20 cellular contexts compared by ENCODE assay signal in the genomic region with DNA sequence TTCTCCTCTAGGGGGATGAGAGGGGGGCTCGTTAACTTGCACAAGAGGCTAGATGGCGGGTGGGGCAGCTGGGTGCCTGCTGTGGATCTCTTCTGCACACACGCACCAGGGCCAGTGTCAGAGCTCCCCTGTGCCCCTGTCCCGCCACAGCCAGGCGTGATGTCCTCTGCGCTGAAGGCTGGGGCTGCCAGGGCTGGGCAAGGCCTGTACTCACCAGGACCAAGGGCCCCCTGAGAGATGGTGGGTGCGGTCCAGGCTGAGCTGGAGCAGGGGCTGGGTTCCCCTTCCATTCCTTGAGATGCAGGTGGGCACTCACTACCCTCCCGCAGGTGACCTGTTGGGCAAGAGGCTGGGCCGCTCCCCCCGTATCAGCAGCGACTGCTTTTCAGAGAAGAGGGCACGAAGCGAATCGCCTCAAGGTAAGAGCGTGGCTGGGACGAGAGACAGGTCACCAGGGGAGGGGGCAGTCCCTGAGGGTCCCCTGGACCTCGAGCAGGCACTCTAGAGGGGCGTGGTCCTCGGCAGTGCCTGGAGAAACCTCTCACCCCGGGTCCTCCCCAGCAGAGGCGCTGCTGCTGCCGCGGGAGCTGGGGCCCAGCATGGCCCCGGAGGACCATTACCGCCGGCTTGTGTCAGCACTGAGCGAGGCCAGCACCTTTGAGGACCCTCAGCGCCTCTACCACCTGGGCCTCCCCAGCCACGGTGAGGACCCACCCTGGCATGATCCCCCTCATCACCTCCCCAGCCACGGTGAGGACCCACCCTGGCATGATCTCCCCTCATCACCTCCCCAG. TPM values are rescaled to one million over a fixed set of nuclear protein-coding genes. Genes with fewer than 3 reads are reported as not detected.
DNase-seq lines count a peak whose midpoint lies in the region; ATAC-seq, FAIRE-seq and TF ChIP-seq lines count a peak whose summit lies in the region.
"Had no signal": no experiment of that assay in that cellular context is flagged by ENCODE, and none has a peak within 500 bp of the region (broad histone marks: within the 10 kb centered on the region; RNA-seq: fewer than 3 reads in every experiment).

No MANE protein-coding gene starts in this region.

- H2AFZ ChIP-seq in SK-N-SH (ENCODE audit: low read depth): no peak overlapping the region

- H3K27me3 Mint-ChIP-seq in activated naive CD4-positive, alpha-beta T cell treated with anti-CD3 and anti-CD28 coated beads, Interleukin-2, amount 50 U/mL, for 24 hours: peaks cover 21% of the 10 kb centered on the region
- peaks cover 7% of the 10 kb centered on the region for H3K27me3 Mint-ChIP-seq in glutamatergic neuron (ENCODE audit: unreplicated experiment)

- no peak for TF ChIP-seq POLR2A in body of pancreas (IDR thresholded peaks at IDR 0.05)

- peak overlapping the region in 1 of 2 experiments; percentile 28; a peak in 1 of 4 replicates for H3K27ac ChIP-seq in SK-N-SH (ENCODE audit: low read depth in 2 of 2, low read length in 1 of 2)
- H3K27ac ChIP-seq in body of pancreas: no peak overlapping the region
- H3K27ac ChIP-seq in kidney (ENCODE audit: low read depth in 2 of 2, low read length in 2 of 2): no peak overlapping the region
- H3K27ac ChIP-seq: prostate gland had no signal

- peak overlapping the region; percentile 74 for H3K27ac Mint-ChIP-seq in activated naive CD4-positive, alpha-beta T cell treated with anti-CD3 and anti-CD28 coated beads, Interleukin-2, amount 50 U/mL, for 24 hours
- no peak overlapping the region for H3K27ac Mint-ChIP-seq in glutamatergic neuron (ENCODE audit: unreplicated experiment)
- H3K27ac Mint-ChIP-seq: effector memory CD8-positive, alpha-beta T cell; stimulated activated naive CD8-positive, alpha-beta T cell treated with anti-CD3 and anti-CD28 coated beads, Interleukin-15, Interleukin-2, amounts not matched to agents 100 ng/mL and 50 ng/mL, for 24 hours had no signal

- no peaks in the 10 kb centered on the region for H3K9me2 ChIP-seq in SK-N-SH

- no peaks in the 10 kb centered on the region for H3K9me3 Mint-ChIP-seq in activated naive CD4-positive, alpha-beta T cell treated with anti-CD3 and anti-CD28 coated beads, Interleukin-2, amount 50 U/mL, for 24 hours
- peaks cover 7% of the 10 kb centered on the region for H3K9me3 Mint-ChIP-seq in glutamatergic neuron (ENCODE audit: unreplicated experiment)
- H3K9me3 Mint-ChIP-seq: activated T-cell treated with anti-CD3 and anti-CD28 coated beads, Interleukin-2, amount 50 U/mL, for 4 hours; effector memory CD8-positive, alpha-beta T cell; stimulated activated naive CD8-positive, alpha-beta T cell treated with anti-CD3 and anti-CD28 coated beads, Interleukin-15, Interleukin-2, amounts not matched to agents 100 ng/mL and 50 ng/mL, for 24 hours had no signal

- no peaks in the 10 kb centered on the region for H3K27me3 ChIP-seq in SK-N-SH (ENCODE audit: insufficient read depth)
- H3K27me3 ChIP-seq in body of pancreas: peaks cover 0 to 42% of the 10 kb centered on the region in 2 donors

- no peaks in the 10 kb centered on the region for H3K79me2 ChIP-seq in SK-N-SH (ENCODE audit: insufficient read depth)

- FAIRE-seq in kidney (lab: Jason Lieb, UNC): no peak
- FAIRE-seq: G401.6, GM12891 had no signal

- POLR2A ChIA-PET in SK-N-SH (lab: Yijun Ruan, JAX): interaction anchor here (1.5 to 1.6 kb wide), 2 partner anchors 8 to 33 kb away, joined by 5 to 6 read pairs; no protein-coding TSS in a partner anchor

- no peaks in the 10 kb centered on the region for H4K20me1 ChIP-seq in SK-N-SH (ENCODE audit: insufficient read depth)

- no peak overlapping the region for H3K4me3 ChIP-seq in SK-N-SH (ENCODE audit: low read depth in 2 of 2, low read length in 1 of 2)
- H3K4me3 ChIP-seq in body of pancreas: no peak overlapping the region
- no peak overlapping the region for H3K4me3 ChIP-seq in kidney (ENCODE audit: low read length in 2 of 2)
- H3K4me3 ChIP-seq: prostate gland had no signal

- no peak for DNase-seq in activated naive CD4-positive, alpha-beta T cell (lab: John Stamatoyannopoulos, UW)
- DNase-seq in NCI-H69 (lab: John Stamatoyannopoulos, UW) (peak; percentile 36), glutamatergic neuron (no peak), SK-N-SH (no peak), body of pancreas (no peak), kidney (no peak), HCEC 1CT (no peak)
- DNase-seq: activated T-cell treated with anti-CD3 and anti-CD28 coated beads, Interleukin-2, amount 50 U/mL, for 4 hours; effector memory CD8-positive, alpha-beta T cell; hypothalamus; NCI-H187; NCI-H510A treated with DMSO at 0.1 percent for 48 hours had no signal

- H3K9me3 ChIP-seq in SK-N-SH (no peaks in the 10 kb centered on the region), body of pancreas (no peaks in the 10 kb centered on the region), kidney (ENCODE audit: control insufficient read depth in 1 of 2, low read length in 2 of 2) (no peaks in the 10 kb centered on the region)
- H3K9me3 ChIP-seq: prostate gland had no signal

- H3K36me3 Mint-ChIP-seq in activated naive CD4-positive, alpha-beta T cell treated with anti-CD3 and anti-CD28 coated beads, Interleukin-2, amount 50 U/mL, for 24 hours: no peaks in the 10 kb centered on the region
- no peaks in the 10 kb centered on the region for H3K36me3 Mint-ChIP-seq in glutamatergic neuron (ENCODE audit: unreplicated experiment)

- H3K4me1 ChIP-seq in SK-N-SH (ENCODE audit: control insufficient read depth in 1 of 2, insufficient read depth in 2 of 2, low read depth in 1 of 2, low read length in 1 of 2) (peaks cover 0 to 55% of the 10 kb centered on the region in 2 experiments; a peak in 1 of 4 replicates), body of pancreas (peaks cover 46% of the 10 kb centered on the region), kidney (ENCODE audit: control insufficient read depth in 1 of 2, insufficient read depth in 1 of 2, low read depth in 1 of 2, low read length in 2 of 2) (peaks cover 0 to 37% of the 10 kb centered on the region in 2 donors)

- no peak for ATAC-seq in body of pancreas
- ATAC-seq: activated T-cell treated with anti-CD3 and anti-CD28 coated beads, Interleukin-2, amount 50 U/mL, for 4 hours; effector memory CD8-positive, alpha-beta T cell had no signal

- no peak for TF ChIP-seq RAD21 in SK-N-SH (IDR thresholded peaks at IDR 0.05; ENCODE audit: low read length)

- peaks cover 7% of the 10 kb centered on the region for H3F3A ChIP-seq in SK-N-SH (replicated peaks; ENCODE audit: insufficient read depth)

- TF ChIP-seq CTCF in glutamatergic neuron (IDR thresholded peaks at IDR 0.05; ENCODE audit: partially characterized antibody, unreplicated experiment): peak; percentile 7
- TF ChIP-seq CTCF in SK-N-SH (IDR thresholded peaks at IDR 0.05): no peak
- TF ChIP-seq CTCF in body of pancreas (IDR thresholded peaks at IDR 0.05): no peak
- TF ChIP-seq CTCF in kidney (IDR thresholded peaks at IDR 0.05; ENCODE audit: borderline replicate concordance, extremely low read depth, insufficient read depth): no peak

- H3K4me3 Mint-ChIP-seq in activated naive CD4-positive, alpha-beta T cell treated with anti-CD3 and anti-CD28 coated beads, Interleukin-2, amount 50 U/mL, for 24 hours: no peak overlapping the region
- H3K4me3 Mint-ChIP-seq in glutamatergic neuron (ENCODE audit: unreplicated experiment): peak overlapping the region; percentile 11
- H3K4me3 Mint-ChIP-seq: activated T-cell treated with anti-CD3 and anti-CD28 coated beads, Interleukin-2, amount 50 U/mL, for 4 hours; effector memory CD8-positive, alpha-beta T cell; stimulated activated naive CD8-positive, alpha-beta T cell treated with anti-CD3 and anti-CD28 coated beads, Interleukin-15, Interleukin-2, amounts not matched to agents 100 ng/mL and 50 ng/mL, for 24 hours had no signal

- intact Hi-C loops in body of pancreas (cut with DNase I): no loop called here
- intact Hi-C loops in kidney (cut with DNase I): no loop called here

- no peak overlapping the region for H3K9ac ChIP-seq in SK-N-SH
- no peak overlapping the region for H3K9ac ChIP-seq in kidney (ENCODE audit: low read length in 2 of 2)

- H3K4me1 Mint-ChIP-seq in activated naive CD4-positive, alpha-beta T cell treated with anti-CD3 and anti-CD28 coated beads, Interleukin-2, amount 50 U/mL, for 24 hours: peaks cover 9% of the 10 kb centered on the region
- H3K4me1 Mint-ChIP-seq in glutamatergic neuron (ENCODE audit: low read depth, unreplicated experiment): peaks cover 15% of the 10 kb centered on the region

- peaks cover 0 to 3% of the 10 kb centered on the region in 2 experiments for H3K36me3 ChIP-seq in SK-N-SH (replicated peaks in 1 of 2; ENCODE audit: control insufficient read depth in 1 of 2, insufficient read depth in 2 of 2, low read length in 1 of 2)
- H3K36me3 ChIP-seq in body of pancreas (replicated peaks in 1 of 2; ENCODE audit: insufficient read depth in 1 of 2, low read depth in 2 of 2): no peaks in the 10 kb centered on the region
- H3K36me3 ChIP-seq in kidney (ENCODE audit: control insufficient read depth in 1 of 2, insufficient read depth in 2 of 2, low read length in 2 of 2): no peaks in the 10 kb centered on the region
- H3K36me3 ChIP-seq: prostate gland had no signal

- TF ChIP-seq EP300 in SK-N-SH (IDR thresholded peaks at IDR 0.05; ENCODE audit: borderline replicate concordance in 1 of 2, low read depth in 1 of 2, low read length in 1 of 2): no peak

- CTCF ChIA-PET in SK-N-SH (lab: Yijun Ruan, JAX): interaction anchor here (0.9 to 8.9 kb wide), 20 partner anchors 9 to 123 kb away, joined by 3 to 125 read pairs (median 5); partner anchors contain the start of genes NOC2L and SAMD11

- WGBS in SK-N-SH (ENCODE audit: low lambda C conversion rate): 90% methylated on average over 2 of the region's 30 CpGs
- WGBS in body of pancreas, 2 donors: 45 to 70% methylated on average over 7 to 28 of the region's 30 CpGs

- H3K4me2 ChIP-seq in SK-N-SH: no peak overlapping the region

RNA-seq across cellular contexts. Expression of gene SAMD11, which starts 15.2 kb away (rescaled TPM):
- 46.2 TPM for total RNA-seq in glutamatergic neuron (ENCODE audit: unreplicated experiment)
- polyA plus RNA-seq in SK-N-SH (2012; rRNA removed): 2.1 and 3.7 TPM in 2 replicates
- 1.8 and 2.7 TPM in 2 replicates for polyA plus RNA-seq in SK-N-SH (2012; cell fraction: cytosol; rRNA removed)
- 16.3 and 25.0 TPM in 2 replicates for polyA plus RNA-seq in SK-N-SH (2012; cell fraction: nucleus; rRNA removed)
- 1 to 10 TPM; 2.1 to 2.3 TPM for total RNA-seq in body of pancreas
- total RNA-seq in kidney: 21.4 TPM
- 13.3 TPM for polyA plus RNA-seq in kidney (ENCODE audit: insufficient read depth, low read depth, low replicate concordance)
- total RNA-seq: activated T-cell treated with anti-CD3 and anti-CD28 coated beads, Interleukin-2, amount 50 U/mL, for 4 hours had no signal

RNA-seq across cellular contexts. Expression of gene NOC2L, which starts 20.1 kb away (rescaled TPM):
- 90.3 TPM for total RNA-seq in glutamatergic neuron (ENCODE audit: unreplicated experiment)
- 114 and 124 TPM in 2 replicates for polyA plus RNA-seq in SK-N-SH (2012; rRNA removed)
- polyA plus RNA-seq in SK-N-SH (2012; cell fraction: cytosol; rRNA removed): 77.5 and 83.1 TPM in 2 replicates
- 214 and 215 TPM in 2 replicates for polyA plus RNA-seq in SK-N-SH (2012; cell fraction: nucleus; rRNA removed)
- 10 to 100 TPM; 30.6 to 32.3 TPM for total RNA-seq in body of pancreas
- total RNA-seq in kidney: 65.5 TPM
- 42.4 TPM for polyA plus RNA-seq in kidney (ENCODE audit: insufficient read depth, low read depth, low replicate concordance)

RNA-seq across cellular contexts. Expression of gene KLHL17, which starts 21.5 kb away (rescaled TPM):
- total RNA-seq in glutamatergic neuron (ENCODE audit: unreplicated experiment): 103 TPM
- 27.3 and 28.1 TPM in 2 replicates for polyA plus RNA-seq in SK-N-SH (2012; rRNA removed)
- 3.6 and 5.7 TPM in 2 replicates for polyA plus RNA-seq in SK-N-SH (2012; cell fraction: cytosol; rRNA removed)
- 220 and 295 TPM in 2 replicates for polyA plus RNA-seq in SK-N-SH (2012; cell fraction: nucleus; rRNA removed)
- total RNA-seq in body of pancreas: 10 to 100 TPM in 1 of 2 donors, 1 to 10 TPM in 1; 6.0 to 29.0 TPM
- total RNA-seq in kidney: 11.5 TPM
- polyA plus RNA-seq in kidney (ENCODE audit: insufficient read depth, low read depth, low replicate concordance): 6.9 TPM

RNA-seq across cellular contexts. Expression of gene PLEKHN1, which starts 27.4 kb away (rescaled TPM):
- 0.29 TPM for total RNA-seq in glutamatergic neuron (ENCODE audit: unreplicated experiment)
- not detected in 2 replicates for polyA plus RNA-seq in SK-N-SH (2012; rRNA removed)
- not detected in 2 replicates for polyA plus RNA-seq in SK-N-SH (2012; cell fraction: cytosol; rRNA removed)
- polyA plus RNA-seq in SK-N-SH (2012; cell fraction: nucleus; rRNA removed): 0.13 and 0.25 TPM in 2 replicates
- not detected for total RNA-seq in body of pancreas
- 14.3 TPM for total RNA-seq in kidney
- polyA plus RNA-seq in kidney (ENCODE audit: insufficient read depth, low read depth, low replicate concordance): not detected
- total RNA-seq: cerebellum, left ventricle myocardium superior had no signal

RNA-seq across cellular contexts. Expression of gene PERM1, which starts 43.0 kb away (rescaled TPM):
- total RNA-seq in glutamatergic neuron (ENCODE audit: unreplicated experiment): 0.32 TPM
- polyA plus RNA-seq in SK-N-SH (2012; rRNA removed): 0.18 and 0.25 TPM in 2 replicates
- polyA plus RNA-seq in SK-N-SH (2012; cell fraction: cytosol; rRNA removed): 0.13 and 0.18 TPM in 2 replicates
- polyA plus RNA-seq in SK-N-SH (2012; cell fraction: nucleus; rRNA removed): 0.73 and 1.4 TPM in 2 replicates
- total RNA-seq in body of pancreas: not detected
- total RNA-seq in kidney: 0.25 TPM
- 0.86 TPM for polyA plus RNA-seq in kidney (ENCODE audit: insufficient read depth, low read depth, low replicate concordance)
- total RNA-seq: activated T-cell treated with anti-CD3 and anti-CD28 coated beads, Interleukin-2, amount 50 U/mL, for 4 hours had no signal
- polyA plus RNA-seq: AG04450 had no signal
